In genomic region chr16:48538746-48539484, GRCh38 we compare ENCODE assay signal across 10 cellular contexts.
DNase-seq lines count a peak whose midpoint lies in the region; ATAC-seq, FAIRE-seq and TF ChIP-seq lines count a peak whose summit lies in the region.
"Had no signal": no experiment of that assay in that cellular context is flagged by ENCODE, and none has a peak within 500 bp of the region (broad histone marks: within the 10 kb centered on the region; RNA-seq: fewer than 3 reads in every experiment).

No MANE protein-coding gene starts in this region.

- TF ChIP-seq RAD21 in A549 (conservative IDR thresholded peaks at IDR 0.05 in 1 of 2, IDR thresholded peaks at IDR 0.05 in 1 of 2): no peak

- H3K4me2 ChIP-seq in A549 (no peak overlapping the region), mesendoderm (ENCODE audit: low read length) (no peak overlapping the region), Karpas-422 (ENCODE audit: low read depth, low read length, poor library complexity, severe bottlenecking) (no peak overlapping the region)

- H3K23ac ChIP-seq in mesendoderm (ENCODE audit: low read length): no peak overlapping the region

- H4K20me1 ChIP-seq in Karpas-422 (ENCODE audit: insufficient read depth, low read depth, low read length): no peaks in the 10 kb centered on the region

- in situ Hi-C loops in GM13976 (cut with MboI; ENCODE audit: low sequenced_read_pairs, unreplicated experiment) (loop anchor here (25.0 kb wide), 1 partner anchor 302 kb away; the partner anchor contains the start of genes ABCC11 and LONP2), brain microvascular endothelial cell (cut with HindIII; ENCODE audit: low pct_ligation_motif_present, low sequenced_read_pairs) (no loop called here)

- H2AK5ac ChIP-seq in mesendoderm (ENCODE audit: low read length): no peak overlapping the region

- CTCF ChIA-PET in A549 (lab: Yijun Ruan, JAX): interaction anchor here (0.9 to 2.2 kb wide), 6 partner anchors 20 to 216 kb away, joined by 3 to 11 read pairs (median 3); no protein-coding TSS in a partner anchor

- no peak overlapping the region for H2BK5ac ChIP-seq in mesendoderm (ENCODE audit: low read length)

- H2BK120ac ChIP-seq in mesendoderm (ENCODE audit: low read depth, low read length): no peak overlapping the region

- WGBS in A549 (ENCODE audit: missing lambda C conversion rate): 90% methylated on average over 15 of the region's 15 CpGs
- no CpG with 5 or more reads among the region's 15 CpGs for WGBS in mesendoderm (ENCODE audit: extremely low coverage, insufficient coverage, low lambda C conversion rate)

- DNase-seq in A549 (ENCODE audit: low read depth in 1 of 2, low spot score in 1 of 2) (no peak), GM13976 (ENCODE audit: low spot score) (peak; percentile 39), brain microvascular endothelial cell (no peak), mesendoderm (peak; percentile 31), AG08396 (ENCODE audit: low spot score) (no peak), LoVo (ENCODE audit: low spot score) (no peak), Karpas-422 (no peak)
- DNase-seq: KBM-7 had no signal

- POLR2A ChIA-PET in A549 (lab: Yijun Ruan, JAX): no interaction called here

- no peak for TF ChIP-seq POLR2A in A549 (IDR thresholded peaks at IDR 0.05; ENCODE audit: low read length)

- no peaks in the 10 kb centered on the region for H3K9me3 ChIP-seq in A549
- no peaks in the 10 kb centered on the region for H3K9me3 ChIP-seq in Karpas-422 (ENCODE audit: low read length)
- H3K9me3 ChIP-seq: HAP-1 had no signal

- H2BK15ac ChIP-seq in mesendoderm (replicated peaks; ENCODE audit: low read depth): no peak overlapping the region

- H3K79me2 ChIP-seq in mesendoderm (ENCODE audit: control insufficient read depth, insufficient read depth, low read length): no peaks in the 10 kb centered on the region
- no peaks in the 10 kb centered on the region for H3K79me2 ChIP-seq in Karpas-422 (ENCODE audit: low read length)

- no peak overlapping the region for H3K27ac ChIP-seq in A549
- H3K27ac ChIP-seq in brain microvascular endothelial cell: no peak overlapping the region
- H3K27ac ChIP-seq in mesendoderm (ENCODE audit: low read depth, low read length): no peak overlapping the region
- H3K27ac ChIP-seq in Karpas-422 (ENCODE audit: low read length): no peak overlapping the region

- no peak overlapping the region for H3K4me3 ChIP-seq in A549
- no peak overlapping the region for H3K4me3 ChIP-seq in brain microvascular endothelial cell (ENCODE audit: low read depth, low read length)
- H3K4me3 ChIP-seq in mesendoderm (ENCODE audit: low read length): no peak overlapping the region
- no peak overlapping the region for H3K4me3 ChIP-seq in Karpas-422 (ENCODE audit: low read length)
- H3K4me3 ChIP-seq: HAP-1 had no signal

- H3K4me1 ChIP-seq in A549 (no peaks in the 10 kb centered on the region), mesendoderm (ENCODE audit: control insufficient read depth, low read depth, low read length) (no peaks in the 10 kb centered on the region), Karpas-422 (ENCODE audit: low read length) (no peaks in the 10 kb centered on the region)
- H3K4me1 ChIP-seq: HAP-1 had no signal

- H3K36me3 ChIP-seq in brain microvascular endothelial cell (replicated peaks) (peaks cover 10% of the 10 kb centered on the region), mesendoderm (ENCODE audit: control insufficient read depth, insufficient read depth, low read length) (peaks cover 2% of the 10 kb centered on the region), Karpas-422 (ENCODE audit: insufficient read depth, low read length) (no peaks in the 10 kb centered on the region; the same call in 1 of the 2 replicates)

- no peak overlapping the region for H4K8ac ChIP-seq in mesendoderm (ENCODE audit: low read depth, low read length)

- no peaks in the 10 kb centered on the region for H3K27me3 ChIP-seq in brain microvascular endothelial cell (replicated peaks)
- no peaks in the 10 kb centered on the region for H3K27me3 ChIP-seq in mesendoderm (ENCODE audit: insufficient read depth, low read length, poor library complexity)
- no peaks in the 10 kb centered on the region for H3K27me3 ChIP-seq in Karpas-422 (ENCODE audit: low read length)

- no peaks in the 10 kb centered on the region for H3K79me1 ChIP-seq in mesendoderm (ENCODE audit: low read length)

- H3K9ac ChIP-seq in mesendoderm (ENCODE audit: low read length): no peak overlapping the region
- H3K9ac ChIP-seq in Karpas-422 (ENCODE audit: low read length): no peak overlapping the region

- no peak overlapping the region for H2AFZ ChIP-seq in Karpas-422 (ENCODE audit: low read length)

- no peak overlapping the region for H3K56ac ChIP-seq in mesendoderm (ENCODE audit: low read length)

- peak; percentile 19; the same call in 1 of the 3 replicates for TF ChIP-seq CTCF in A549 (IDR thresholded peaks at IDR 0.05)
- no peak for TF ChIP-seq CTCF in GM13976 (IDR thresholded peaks at IDR 0.05; ENCODE audit: borderline replicate concordance, control extremely low read depth, extremely low read depth, insufficient read depth, missing control alignments)
- peak; percentile 73 for TF ChIP-seq CTCF in brain microvascular endothelial cell (IDR thresholded peaks at IDR 0.05; ENCODE audit: low read depth, low read length, missing control alignments)

- no peak overlapping the region for H3K4ac ChIP-seq in mesendoderm (ENCODE audit: low read depth, low read length)

- no peaks in the 10 kb centered on the region for H3K9me2 ChIP-seq in Karpas-422 (replicated peaks; ENCODE audit: insufficient read depth, low read length)

- no peak overlapping the region for H4K5ac ChIP-seq in mesendoderm (ENCODE audit: low read length)

- ATAC-seq in A549 (peak; percentile 31 to 38; a peak in 3 of 6 replicates), HG02759 (IDR thresholded peaks at IDR 0.05; ENCODE audit: unreplicated experiment) (no peak)

- no peak for FAIRE-seq in A549 (lab: Jason Lieb, UNC)

- H3K18ac ChIP-seq in mesendoderm (ENCODE audit: low read length): no peak overlapping the region

- TF ChIP-seq EP300 in A549 (IDR thresholded peaks at IDR 0.05): no peak

TF ChIP-seq in A549, 52 proteins besides CTCF, POLR2A, EP300 and RAD21:
- TF ChIP-seq SMC3 (IDR thresholded peaks at IDR 0.05) (peak; percentile 45), BHLHE40 (IDR thresholded peaks at IDR 0.05; ENCODE audit: low read depth, low read length) (no peak)

Comparison
In these comparisons a context has a peak if more than half of its experiments do, and no peak if none do; other contexts are left out.
1. DNase-seq: peak in GM13976 (single experiment) and mesendoderm (single experiment); none in A549 (0 of 2), brain microvascular endothelial cell (single experiment), AG08396 (single experiment), LoVo (single experiment) and Karpas-422 (single experiment).